23 cellular contexts compared by ENCODE assay signal in genomic region chr15:48533982-48534381, GRCh38.
"Had no signal": no experiment of that assay in that cellular context is flagged by ENCODE, and none has a peak within 500 bp of the region (broad histone marks: within the 10 kb centered on the region; RNA-seq: fewer than 3 reads in every experiment).

No MANE protein-coding gene starts in this region.

- H3K27me3 Mint-ChIP-seq: activated CD4-positive, alpha-beta T cell treated with anti-CD3 and anti-CD28 coated beads, Interleukin-2, amount 10 ng/mL, durations not matched to agents 7 days and 5 days; activated CD8-positive, alpha-beta T cell treated with anti-CD3 and anti-CD28 coated beads for 36 hours; activated naive CD4-positive, alpha-beta T cell treated with anti-CD3 and anti-CD28 coated beads, Interleukin-2, amount 50 U/mL, for 24 hours; progenitor cell of endocrine pancreas had no signal

- H3K36me3 ChIP-seq: left lung, lower lobe of right lung, ovary, right lobe of liver had no signal

- H3K4me1 Mint-ChIP-seq: activated CD4-positive, alpha-beta T cell treated with anti-CD3 and anti-CD28 coated beads, Interleukin-2, amount 10 ng/mL, durations not matched to agents 7 days and 5 days; activated naive CD4-positive, alpha-beta T cell treated with anti-CD3 and anti-CD28 coated beads, Interleukin-2, amount 50 U/mL, for 24 hours; activated naive CD8-positive, alpha-beta T cell treated with anti-CD3 and anti-CD28 coated beads, Interleukin-2, amount 50 U/mL, for 24 hours; immature natural killer cell; natural killer cell had no signal

- H3K4me3 ChIP-seq: coronary artery, left lung, lower lobe of right lung, ovary, right lobe of liver, tibial nerve had no signal

- H3K27ac ChIP-seq: left lung, lower lobe of right lung, ovary, right lobe of liver, tibial nerve had no signal

- H3K9me3 ChIP-seq: left lung, lower lobe of right lung, ovary, right lobe of liver, tibial nerve had no signal

- H3K27ac Mint-ChIP-seq: activated CD4-positive, alpha-beta T cell treated with anti-CD3 and anti-CD28 coated beads, Interleukin-2, amount 10 ng/mL, durations not matched to agents 7 days and 5 days; activated CD8-positive, alpha-beta T cell treated with anti-CD3 and anti-CD28 coated beads for 36 hours; activated naive CD4-positive, alpha-beta T cell treated with anti-CD3 and anti-CD28 coated beads, Interleukin-2, amount 50 U/mL, for 24 hours; activated naive CD8-positive, alpha-beta T cell treated with anti-CD3 and anti-CD28 coated beads, Interleukin-2, amount 50 U/mL, for 24 hours; activated T-helper 2 cell treated with anti-CD3 and anti-CD28 coated beads, Interferon-gamma antibody, Interleukin-2, Interleukin-4, amounts not matched to agents 10 μg/mL and 5 μg/mL and 100 μg/mL, durations not matched to agents 14 hours and 24 hours and 36 hours; immature natural killer cell; natural killer cell; progenitor cell of endocrine pancreas had no signal

- H3K27me3 ChIP-seq: left lung, ovary, right lobe of liver, tibial nerve had no signal

- ATAC-seq: activated CD8-positive, alpha-beta T cell treated with anti-CD3 and anti-CD28 coated beads for 36 hours; activated naive CD8-positive, alpha-beta T cell treated with anti-CD3 and anti-CD28 coated beads, Interleukin-2, amount 50 U/mL, for 24 hours; activated T-cell treated with anti-CD3 and anti-CD28 coated beads, Interleukin-2, amount 50 U/mL, for 4 hours; esophagus mucosa; lower lobe of right lung; natural killer cell; right lobe of liver had no signal

- H3K9me3 Mint-ChIP-seq: activated CD4-positive, alpha-beta T cell treated with anti-CD3 and anti-CD28 coated beads, Interleukin-2, amount 10 ng/mL, durations not matched to agents 7 days and 5 days; activated CD8-positive, alpha-beta T cell treated with anti-CD3 and anti-CD28 coated beads for 36 hours; activated naive CD4-positive, alpha-beta T cell treated with anti-CD3 and anti-CD28 coated beads, Interleukin-2, amount 50 U/mL, for 24 hours; activated naive CD8-positive, alpha-beta T cell treated with anti-CD3 and anti-CD28 coated beads, Interleukin-2, amount 50 U/mL, for 24 hours; activated T-cell treated with anti-CD3 and anti-CD28 coated beads, Interleukin-2, amount 50 U/mL, for 4 hours; activated T-helper 2 cell treated with anti-CD3 and anti-CD28 coated beads, Interferon-gamma antibody, Interleukin-2, Interleukin-4, amounts not matched to agents 10 μg/mL and 5 μg/mL and 100 μg/mL, durations not matched to agents 14 hours and 24 hours and 36 hours; immature natural killer cell; natural killer cell had no signal

- H3K36me3 Mint-ChIP-seq: activated naive CD4-positive, alpha-beta T cell treated with anti-CD3 and anti-CD28 coated beads, Interleukin-2, amount 50 U/mL, for 24 hours; immature natural killer cell; natural killer cell had no signal

- H3K4me3 Mint-ChIP-seq: activated CD4-positive, alpha-beta T cell treated with anti-CD3 and anti-CD28 coated beads, Interleukin-2, amount 10 ng/mL, durations not matched to agents 7 days and 5 days; activated CD8-positive, alpha-beta T cell treated with anti-CD3 and anti-CD28 coated beads for 36 hours; activated naive CD4-positive, alpha-beta T cell treated with anti-CD3 and anti-CD28 coated beads, Interleukin-2, amount 50 U/mL, for 24 hours; activated naive CD8-positive, alpha-beta T cell treated with anti-CD3 and anti-CD28 coated beads, Interleukin-2, amount 50 U/mL, for 24 hours; activated T-cell treated with anti-CD3 and anti-CD28 coated beads, Interleukin-2, amount 50 U/mL, for 4 hours; immature natural killer cell; natural killer cell had no signal

- H3K4me1 ChIP-seq: lower lobe of right lung, right lobe of liver had no signal

- DNase-seq: activated CD4-positive, alpha-beta T cell treated with anti-CD3 and anti-CD28 coated beads, Interleukin-2, amount 10 ng/mL, durations not matched to agents 7 days and 5 days; activated CD4-positive, CD25-positive, alpha-beta regulatory T cell treated with anti-CD3 and anti-CD28 coated beads, Interleukin-2, amount 50 U/mL, for 72 hours; activated CD8-positive, alpha-beta T cell treated with anti-CD3 and anti-CD28 coated beads for 36 hours; activated naive CD8-positive, alpha-beta T cell treated with anti-CD3 and anti-CD28 coated beads, Interleukin-2, amount 50 U/mL, for 24 hours; activated T-cell treated with anti-CD3 and anti-CD28 coated beads, Interleukin-2, amount 50 U/mL, for 4 hours; head of caudate nucleus; hypothalamus; immature natural killer cell; left lung; lower lobe of right lung; mesendoderm; natural killer cell; ovary; right lobe of liver; stimulated activated CD4-positive, alpha-beta T cell treated with anti-CD3 and anti-CD28 coated beads, Interleukin-2, amount 100 ng/mL, for 48 hours; stimulated activated naive CD4-positive, alpha-beta T cell treated with Interleukin-2 at 50 U/mL for 16 hours; T-helper 2 cell had no signal
